In the genomic region with DNA sequence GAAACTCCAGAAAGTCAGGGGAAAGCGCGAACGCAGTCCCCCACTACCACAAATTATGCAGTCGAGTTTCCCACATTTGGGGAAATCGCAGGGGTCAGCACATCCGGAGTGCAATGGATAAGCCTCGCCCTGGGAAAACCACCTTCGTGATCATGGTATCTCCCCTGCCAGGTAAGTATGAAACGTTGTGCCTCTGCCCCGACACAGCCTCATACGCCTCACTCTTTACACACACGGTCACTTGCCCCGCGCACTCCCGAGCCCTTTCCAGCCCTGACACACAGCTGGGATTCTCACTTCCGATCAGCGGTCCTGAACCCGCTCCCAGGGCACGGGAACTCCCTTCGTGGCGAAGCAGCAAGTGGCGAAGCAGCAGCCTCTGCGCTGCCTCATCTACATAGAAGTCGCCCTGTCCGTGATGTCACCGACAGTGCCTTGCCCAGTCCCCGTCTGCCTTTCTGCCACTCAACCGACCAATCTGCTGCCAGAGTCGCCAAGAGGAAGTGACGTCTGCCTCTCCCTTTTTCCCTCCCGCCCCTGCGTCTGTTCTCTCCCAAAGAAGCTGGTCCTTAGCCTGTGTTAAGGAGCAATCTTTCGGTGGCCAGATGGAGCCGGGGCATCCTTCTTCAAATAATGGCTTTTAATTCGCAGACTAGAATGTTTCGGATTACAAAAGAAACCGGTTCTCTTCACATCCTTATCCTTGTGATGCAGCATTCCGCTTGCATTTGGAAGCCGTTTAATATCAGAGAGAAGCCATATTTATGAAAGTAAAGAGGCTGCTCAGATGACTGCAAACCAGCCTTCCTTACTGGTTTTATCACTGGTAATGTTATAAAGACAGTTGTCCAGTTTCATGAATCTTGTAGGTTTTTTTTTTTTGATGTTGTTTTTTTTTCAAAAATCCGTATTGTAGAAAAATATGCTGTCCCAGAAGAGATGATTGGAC, we compare ENCODE assay signal across 8 cellular contexts. TPM values are rescaled to one million over a fixed set of nuclear protein-coding genes. Genes with fewer than 3 reads are reported as not detected.
A peak's percentile ranks its signal among the peaks of the same experiment; 100 is the strongest.
DNase-seq lines count a peak whose midpoint lies in the region; FAIRE-seq and TF ChIP-seq lines count a peak whose summit lies in the region.
"Not testable (repeated sequence)": the region's sequence is repeated elsewhere in the genome, so short reads cannot be mapped to it uniquely, and the experiment has no call there.

A gene (minus strand): TSS at position 179 of the 949 bp plus-strand sequence.

- peak; percentile 98 for FAIRE-seq in endometrium (lab: Jason Lieb, UNC)

- TF ChIP-seq RAD21 in SK-N-SH (IDR thresholded peaks at IDR 0.05; ENCODE audit: low read length); liver (IDR thresholded peaks at IDR 0.05): not testable (repeated sequence)

- POLR2A ChIA-PET in SK-N-SH (lab: Yijun Ruan, JAX): interaction anchor here (0.7 to 1.1 kb wide), 4 partner anchors 107 to 400 kb away, joined by 3 to 7 read pairs (median 4); no protein-coding TSS in a partner anchor

- H3K79me2 ChIP-seq in SK-N-SH (ENCODE audit: insufficient read depth): not testable (repeated sequence)

- 0 out of 2 replicates have a peak within 1 kb of the TSS, but pooled peaks have one; percentile 59 for H2AFZ ChIP-seq in SK-N-SH (ENCODE audit: low read depth)

- not testable (repeated sequence) for H3K36me3 ChIP-seq in SK-N-SH (replicated peaks in 1 of 2; ENCODE audit: control insufficient read depth in 1 of 2, insufficient read depth in 2 of 2, low read length in 1 of 2); liver (ENCODE audit: control insufficient read depth in 4 of 4, insufficient read depth in 3 of 4, low read depth in 1 of 4, low read length in 3 of 4)

- H3F3A ChIP-seq in SK-N-SH (replicated peaks; ENCODE audit: insufficient read depth): not testable (repeated sequence)

- peak; percentile 77 for DNase-seq in GM12865 (ENCODE audit: low read depth)
- DNase-seq in NCI-H146 treated with DMSO at 0.1 percent for 48 hours (lab: John Stamatoyannopoulos, UW; ENCODE audit: unreplicated experiment): peak; percentile 55
- not testable (repeated sequence) for DNase-seq in SK-N-SH
- peak; percentile 56 for DNase-seq in activated T-helper 1 cell treated with Interleukin-2 at 50 U/mL for 16 hours (ENCODE audit: low read depth)
- peak; percentile 82 for DNase-seq in ureter (ENCODE audit: low spot score)

- H3K4me1 ChIP-seq in SK-N-SH (ENCODE audit: control insufficient read depth in 1 of 2, insufficient read depth in 2 of 2, low read depth in 1 of 2, low read length in 1 of 2); liver (ENCODE audit: control insufficient read depth in 4 of 4, insufficient read depth in 4 of 4, low read length in 3 of 4): not testable (repeated sequence)

- CTCF ChIA-PET in SK-N-SH (lab: Yijun Ruan, JAX): not testable (repeated sequence)

- not testable (repeated sequence) for TF ChIP-seq EP300 in SK-N-SH (IDR thresholded peaks at IDR 0.05; ENCODE audit: borderline replicate concordance in 1 of 2, low read depth in 1 of 2, low read length in 1 of 2)

- not testable (repeated sequence) for H3K9me2 ChIP-seq in SK-N-SH

- H4K20me1 ChIP-seq in SK-N-SH (ENCODE audit: insufficient read depth): not testable (repeated sequence)

- H3K9me3 ChIP-seq in SK-N-SH; liver (ENCODE audit: control insufficient read depth in 4 of 4, low read length in 3 of 4): not testable (repeated sequence)

- H3K9ac ChIP-seq in SK-N-SH (peak within 1 kb of the TSS; percentile 70), liver (ENCODE audit: low read depth in 1 of 2, low read length in 2 of 2) (peak within 1 kb of the TSS in 1 of 2 donors; percentile 77)

- not testable (repeated sequence) for TF ChIP-seq CTCF in GM12865 (IDR thresholded peaks at IDR 0.05; ENCODE audit: insufficient read depth, low read depth, low read length, missing control alignments); SK-N-SH (IDR thresholded peaks at IDR 0.05); liver (IDR thresholded peaks at IDR 0.05; ENCODE audit: low read depth, low read length, missing input control)

- H3K4me3 ChIP-seq in GM12865 (ENCODE audit: low read depth, low read length) (peak within 1 kb of the TSS; percentile 49), SK-N-SH (ENCODE audit: low read depth in 2 of 2, low read length in 1 of 2) (peak within 1 kb of the TSS; percentile 41 to 56), liver (ENCODE audit: low read depth in 1 of 3, low read length in 3 of 3) (peak within 1 kb of the TSS in 2 of 3 donors; percentile 27 to 48), skin epidermis (peak within 1 kb of the TSS in 6 of 7 experiments; percentile 13 to 30 (median 17))

- 1% methylated on average over 35 of the region's 40 CpGs for WGBS in SK-N-SH (ENCODE audit: low lambda C conversion rate)
- WGBS in liver: 2% methylated on average over 35 of the region's 40 CpGs

- not testable (repeated sequence) for H3K27me3 ChIP-seq in SK-N-SH (ENCODE audit: insufficient read depth); liver (ENCODE audit: control insufficient read depth in 4 of 4, insufficient read depth in 4 of 4, low read length in 3 of 4)

- H3K4me2 ChIP-seq in SK-N-SH: peak within 1 kb of the TSS; percentile 67

- H3K27ac ChIP-seq in SK-N-SH (ENCODE audit: low read depth in 2 of 2, low read length in 1 of 2): peak within 1 kb of the TSS; percentile 71 to 90
- peak within 1 kb of the TSS; percentile 70 to 78 for H3K27ac ChIP-seq in liver (ENCODE audit: low read depth in 1 of 2, low read length in 2 of 2)
- peak within 1 kb of the TSS in 20 of 21 experiments; percentile 73 to 100 (median 87) for H3K27ac ChIP-seq in skin epidermis

TF ChIP-seq in SK-N-SH, 30 proteins besides CTCF, POLR2A, EP300 and RAD21:
- TF ChIP-seq GABPA (IDR thresholded peaks at IDR 0.05; ENCODE audit: low read depth) (peak; percentile 68), POLR2AphosphoS5 (IDR thresholded peaks at IDR 0.05; ENCODE audit: low read depth, low read length) (peak; percentile 30), SIN3A (IDR thresholded peaks at IDR 0.05; ENCODE audit: borderline replicate concordance, low read depth, low read length) (peak; percentile 73; the same call in 1 of the 2 replicates), CHD2 (IDR thresholded peaks at IDR 0.05; ENCODE audit: low read length, partially characterized antibody) (peak; percentile 0), YY1 (IDR thresholded peaks at IDR 0.05; ENCODE audit: low read depth) (0 out of 2 replicates have a peak, but pooled peaks have one; percentile 28)
- TF ChIP-seq, protein P1, sequence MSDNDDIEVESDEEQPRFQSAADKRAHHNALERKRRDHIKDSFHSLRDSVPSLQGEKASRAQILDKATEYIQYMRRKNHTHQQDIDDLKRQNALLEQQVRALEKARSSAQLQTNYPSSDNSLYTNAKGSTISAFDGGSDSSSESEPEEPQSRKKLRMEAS (IDR thresholded peaks at IDR 0.05; ENCODE audit: low read depth): 0 out of 2 replicates have a peak, but pooled peaks have one; percentile 51
TF ChIP-seq in SK-N-SH: peak in this region for 6; not testable (repeated sequence) for 24.

TF ChIP-seq in liver, 16 proteins besides CTCF, POLR2A, EP300 and RAD21:
- TF ChIP-seq EGR1 (IDR thresholded peaks at IDR 0.05; ENCODE audit: low read depth in 2 of 2) (peak in 1 of 2 donors; percentile 14), SP1 (IDR thresholded peaks at IDR 0.05) (peak; percentile 25), GABPA (IDR thresholded peaks at IDR 0.05 in 1 of 2, conservative IDR thresholded peaks at IDR 0.05 in 1 of 2) (peak in 1 of 2 donors; percentile 53)
- TF ChIP-seq, protein P1 (IDR thresholded peaks at IDR 0.05): peak; percentile 6

RNA-seq across cellular contexts. Expression of the gene that starts here (rescaled TPM):
- polyA plus RNA-seq in SK-N-SH (2012; rRNA removed) (not detected in 2 replicates), liver (10 to 100 TPM in 1 of 2 donors, not detected in 1; 16.7 TPM)
- polyA plus RNA-seq in SK-N-SH (2012; cell fraction: cytosol; rRNA removed): not detected in 2 replicates
- polyA plus RNA-seq in SK-N-SH (2012; cell fraction: nucleus; rRNA removed): not detected in 2 replicates
- total RNA-seq in liver (under 1 TPM; under 0.01 TPM), ureter (1,626 TPM)

Comparison
In these comparisons a context has a peak if more than half of its experiments do, and no peak if none do; other contexts are left out.
1. RNA of the gene that starts here (total RNA-seq): 1,626 TPM in ureter (single experiment); under 0.01 TPM in liver; every median in the first group is over 1,000 times any median in the second.
2. Peak in every context shown above with its lines, with median percentiles within 50 percentile points of each other: H3K4me3 ChIP-seq and H3K27ac ChIP-seq.